In genomic region chr22:46626911-46627805, GRCh38 we compare ENCODE assay signal across 17 cellular contexts. TPM values are rescaled to one million over a fixed set of nuclear protein-coding genes. Genes with fewer than 3 reads are reported as not detected.
DNase-seq lines count a peak whose midpoint lies in the region; ATAC-seq, FAIRE-seq and TF ChIP-seq lines count a peak whose summit lies in the region.
"Had no signal": no experiment of that assay in that cellular context is flagged by ENCODE, and none has a peak within 500 bp of the region (broad histone marks: within the 10 kb centered on the region; RNA-seq: fewer than 3 reads in every experiment).

No MANE protein-coding gene starts in this region.

- H3K9ac ChIP-seq in HUES48 (ENCODE audit: low read depth, low read length): no peak overlapping the region
- H3K9ac ChIP-seq in iPS-20b (ENCODE audit: low read depth, low read length): peak overlapping the region; percentile 61; the same call in 1 of the 2 replicates

- no peak for TF ChIP-seq CTCF in RWPE2 (IDR thresholded peaks at IDR 0.05; ENCODE audit: poor library complexity, severe bottlenecking)
- no peak for TF ChIP-seq CTCF in natural killer cell (IDR thresholded peaks at IDR 0.05)

- no peaks in the 10 kb centered on the region for H3K36me3 Mint-ChIP-seq in natural killer cell
- H3K36me3 Mint-ChIP-seq: CD4-positive, CD25-positive, alpha-beta regulatory T cell had no signal

- peaks cover 14% of the 10 kb centered on the region for H3K4me1 ChIP-seq in HUES48 (ENCODE audit: control insufficient read depth, insufficient read depth, low read length)
- H3K4me1 ChIP-seq in RWPE2 (ENCODE audit: insufficient read depth, poor library complexity, severe bottlenecking): peaks cover 15% of the 10 kb centered on the region
- peaks cover 9% of the 10 kb centered on the region; the same call in 1 of the 2 replicates for H3K4me1 ChIP-seq in iPS-20b (ENCODE audit: insufficient read depth, low read length)
- no peaks in the 10 kb centered on the region for H3K4me1 ChIP-seq in thymus (ENCODE audit: control insufficient read depth, insufficient read depth, low read length)
- H3K4me1 ChIP-seq: psoas muscle, testis had no signal

- intact Hi-C loops in natural killer cell (cut with micrococcal nuclease): no loop called here

- WGBS in thymus: 95% methylated on average over 39 of the region's 39 CpGs

- no peak overlapping the region for H3K27ac Mint-ChIP-seq in natural killer cell
- H3K27ac Mint-ChIP-seq: activated naive CD4-positive, alpha-beta T cell treated with anti-CD3 and anti-CD28 coated beads for 36 hours; CD4-positive, CD25-positive, alpha-beta regulatory T cell; effector memory CD8-positive, alpha-beta T cell had no signal

- H3K9me3 ChIP-seq in HUES48 (ENCODE audit: control insufficient read depth, insufficient read depth, low read length) (no peaks in the 10 kb centered on the region), RWPE2 (ENCODE audit: severe bottlenecking) (no peaks in the 10 kb centered on the region), iPS-20b (ENCODE audit: insufficient read depth, low read depth, low read length) (no peaks in the 10 kb centered on the region), thymus (ENCODE audit: control insufficient read depth) (no peaks in the 10 kb centered on the region)
- H3K9me3 ChIP-seq: psoas muscle, testis had no signal

- H3K4me3 Mint-ChIP-seq in natural killer cell: no peak overlapping the region
- H3K4me3 Mint-ChIP-seq: activated naive CD4-positive, alpha-beta T cell treated with anti-CD3 and anti-CD28 coated beads for 36 hours; CD4-positive, CD25-positive, alpha-beta regulatory T cell; effector memory CD8-positive, alpha-beta T cell had no signal

- H3K27me3 Mint-ChIP-seq in natural killer cell (ENCODE audit: low read depth in 2 of 2): no peaks in the 10 kb centered on the region
- H3K27me3 Mint-ChIP-seq: CD4-positive, CD25-positive, alpha-beta regulatory T cell; effector memory CD8-positive, alpha-beta T cell had no signal

- DNase-seq in RWPE2 (ENCODE audit: low spot score): no peak
- DNase-seq in H54 (ENCODE audit: insufficient read length, low spot score): no peak
- DNase-seq in natural killer cell: no peak
- DNase-seq: activated CD4-positive, CD25-positive, alpha-beta regulatory T cell; activated naive CD4-positive, alpha-beta T cell treated with anti-CD3 and anti-CD28 coated beads for 36 hours; brain microvascular endothelial cell; CD4-positive, CD25-positive, alpha-beta regulatory T cell; effector memory CD8-positive, alpha-beta T cell; left cardiac atrium; NCI-H510A; testis had no signal

- no peak for TF ChIP-seq POLR2A in H54 (IDR thresholded peaks at IDR 0.05; ENCODE audit: low read depth, low read length)

- H3K27me3 ChIP-seq in HUES48 (ENCODE audit: control insufficient read depth, insufficient read depth, low read length): no peaks in the 10 kb centered on the region
- no peaks in the 10 kb centered on the region for H3K27me3 ChIP-seq in RWPE2 (ENCODE audit: insufficient read depth, poor library complexity, severe bottlenecking)
- no peaks in the 10 kb centered on the region for H3K27me3 ChIP-seq in iPS-20b (ENCODE audit: insufficient read depth, low read length)
- H3K27me3 ChIP-seq in thymus (ENCODE audit: control insufficient read depth, insufficient read depth): no peaks in the 10 kb centered on the region
- H3K27me3 ChIP-seq: brain microvascular endothelial cell, testis had no signal

- ATAC-seq in RWPE2 (ENCODE audit: low read depth): peak; percentile 97
- ATAC-seq in natural killer cell: no peak
- no peak for ATAC-seq in GM21619 (IDR thresholded peaks at IDR 0.05; ENCODE audit: unreplicated experiment)
- ATAC-seq: effector memory CD8-positive, alpha-beta T cell; left cardiac atrium; psoas muscle had no signal

- H3K9me3 Mint-ChIP-seq in natural killer cell: no peaks in the 10 kb centered on the region
- H3K9me3 Mint-ChIP-seq: activated naive CD4-positive, alpha-beta T cell treated with anti-CD3 and anti-CD28 coated beads for 36 hours; effector memory CD8-positive, alpha-beta T cell had no signal

- H3K4me3 ChIP-seq in HUES48 (ENCODE audit: low read depth, low read length): no peak overlapping the region
- H3K4me3 ChIP-seq in RWPE2 (ENCODE audit: severe bottlenecking): no peak overlapping the region
- no peak overlapping the region for H3K4me3 ChIP-seq in iPS-20b (ENCODE audit: low read length)
- H3K4me3 ChIP-seq in thymus (ENCODE audit: low read length): no peak overlapping the region
- H3K4me3 ChIP-seq: psoas muscle, testis had no signal

- H3K36me3 ChIP-seq in HUES48 (ENCODE audit: control insufficient read depth, insufficient read depth, low read length) (no peaks in the 10 kb centered on the region), RWPE2 (ENCODE audit: low read depth) (no peaks in the 10 kb centered on the region), iPS-20b (ENCODE audit: insufficient read depth, low read depth, low read length) (no peaks in the 10 kb centered on the region), thymus (ENCODE audit: control insufficient read depth, insufficient read depth) (peaks cover 33% of the 10 kb centered on the region)
- H3K36me3 ChIP-seq: brain microvascular endothelial cell had no signal

- FAIRE-seq in H54 (lab: Jason Lieb, UNC): no peak
- FAIRE-seq: frontal cortex had no signal

- peaks cover 0 to 9% of the 10 kb centered on the region in 2 donors for H3K4me1 Mint-ChIP-seq in natural killer cell

- H3K27ac ChIP-seq in HUES48 (ENCODE audit: low read depth, low read length) (peak overlapping the region; percentile 47), RWPE2 (ENCODE audit: poor library complexity, severe bottlenecking) (peak overlapping the region; percentile 28), iPS-20b (ENCODE audit: low read length) (peak overlapping the region; percentile 79), thymus (ENCODE audit: low read depth) (peak overlapping the region; percentile 43)
- H3K27ac ChIP-seq: brain microvascular endothelial cell, psoas muscle, testis had no signal

RNA-seq across cellular contexts. Expression of gene GRAMD4, which starts 7.0 kb away (rescaled TPM):
- polyA plus RNA-seq in thymus: 34.4 TPM
- 10 to 100 TPM; 30.0 to 78.5 (median 41.6) TPM for total RNA-seq in natural killer cell

Comparison
In these comparisons a context has a peak if more than half of its experiments do, and no peak if none do; other contexts are left out.
1. H3K27ac ChIP-seq: peak in every context shown above with its lines; median percentile 79 in iPS-20b; 47 in HUES48; 43 in thymus; 28 in RWPE2.